Comparison of ENCODE assay signal across 8 cellular contexts in genomic region chr14:22276913-22277816, GRCh38.
A peak's percentile ranks its signal among the peaks of the same experiment; 100 is the strongest.
DNase-seq lines count a peak whose midpoint lies in the region; ATAC-seq, FAIRE-seq and TF ChIP-seq lines count a peak whose summit lies in the region.

No MANE protein-coding gene starts in this region.

- H2BK5ac ChIP-seq in mesenchymal stem cell (ENCODE audit: low read depth, low read length, poor library complexity, severe bottlenecking): no peak overlapping the region

- H4K8ac ChIP-seq in mesenchymal stem cell (ENCODE audit: low read length): no peak overlapping the region

- H3K14ac ChIP-seq in mesenchymal stem cell (ENCODE audit: low read length in 2 of 2): no peak overlapping the region

- H3K79me2 ChIP-seq in KMS-11 (ENCODE audit: insufficient read depth, low read depth): no peaks in the 10 kb centered on the region

- H4K91ac ChIP-seq in mesenchymal stem cell (ENCODE audit: low read length): no peak overlapping the region

- no peak overlapping the region for H2BK12ac ChIP-seq in mesenchymal stem cell (ENCODE audit: low read length in 2 of 2)

- no peak overlapping the region for H3K4ac ChIP-seq in mesenchymal stem cell (ENCODE audit: low read depth in 1 of 2, low read length in 2 of 2)

- H3K27me3 ChIP-seq in KMS-11 (ENCODE audit: insufficient read depth, low read depth): no peaks in the 10 kb centered on the region
- peaks cover 0 to 54% of the 10 kb centered on the region in 2 experiments for H3K27me3 ChIP-seq in mesenchymal stem cell (ENCODE audit: control insufficient read depth in 1 of 2, insufficient read depth in 1 of 2, low read length in 2 of 2)

- H2BK120ac ChIP-seq in mesenchymal stem cell (ENCODE audit: low read depth, low read length): no peak overlapping the region

- WGBS in mesenchymal stem cell: 55% methylated on average over 4 of the region's 4 CpGs

- in situ Hi-C loops in astrocyte of the spinal cord (cut with HindIII; ENCODE audit: low sequenced_read_pairs): no loop called here

- H3K9ac ChIP-seq in KMS-11 (no peak overlapping the region), mesenchymal stem cell (ENCODE audit: low read length) (no peak overlapping the region)

- H3K9me3 ChIP-seq in mesenchymal stem cell (ENCODE audit: control insufficient read depth, low read length): no peaks in the 10 kb centered on the region

- no peaks in the 10 kb centered on the region for H3K79me1 ChIP-seq in mesenchymal stem cell (replicated peaks; ENCODE audit: low read length, poor library complexity, severe bottlenecking)

- no peak overlapping the region for H3K27ac ChIP-seq in KMS-11
- no peak overlapping the region for H3K27ac ChIP-seq in mesenchymal stem cell (ENCODE audit: low read length, poor library complexity, severe bottlenecking)

- no peak overlapping the region for H2AK5ac ChIP-seq in mesenchymal stem cell (ENCODE audit: low read length, severe bottlenecking)

- peak; percentile 52 for TF ChIP-seq CTCF in D721Med (IDR thresholded peaks at IDR 0.05; ENCODE audit: insufficient read depth, missing control alignments)
- TF ChIP-seq CTCF in KMS-11 (conservative IDR thresholded peaks at IDR 0.05; ENCODE audit: low read depth, low read length): peak; percentile 68
- TF ChIP-seq CTCF in astrocyte of the spinal cord (IDR thresholded peaks at IDR 0.05; ENCODE audit: low read depth, low read length): peak; percentile 69

- no peaks in the 10 kb centered on the region for H4K20me1 ChIP-seq in KMS-11 (ENCODE audit: insufficient read depth)

- H2AFZ ChIP-seq in KMS-11 (ENCODE audit: low read depth): no peak overlapping the region
- no peak overlapping the region for H2AFZ ChIP-seq in mesenchymal stem cell (ENCODE audit: low read depth, low read length)

- no peak overlapping the region for H2BK15ac ChIP-seq in mesenchymal stem cell (ENCODE audit: low read depth, poor library complexity, severe bottlenecking)

- DNase-seq in D721Med (ENCODE audit: insufficient read length, low spot score): no peak
- peak; percentile 46 for DNase-seq in astrocyte of the spinal cord (ENCODE audit: low read depth, low spot score)
- peak; percentile 41 for DNase-seq in mesenchymal stem cell
- no peak for DNase-seq in C1 segment of cervical spinal cord (lab: John Stamatoyannopoulos, UW)
- no peak for DNase-seq in NCI-H1930 (lab: John Stamatoyannopoulos, UW)

- H3K4me2 ChIP-seq in KMS-11 (no peak overlapping the region), mesenchymal stem cell (ENCODE audit: low read length, poor library complexity, severe bottlenecking) (no peak overlapping the region)

- no peak overlapping the region for H3K23ac ChIP-seq in mesenchymal stem cell (ENCODE audit: low read length in 2 of 2)

- no peak overlapping the region for H3K4me3 ChIP-seq in KMS-11 (IDR thresholded peaks at IDR 0.05; ENCODE audit: insufficient read depth, low read depth, low read length)
- H3K4me3 ChIP-seq in astrocyte of the spinal cord (ENCODE audit: low read depth, low read length): no peak overlapping the region
- H3K4me3 ChIP-seq in mesenchymal stem cell (ENCODE audit: insufficient read depth in 1 of 2, low read depth in 1 of 2, low read length in 2 of 2): no peak overlapping the region

- H3K4me1 ChIP-seq in KMS-11 (ENCODE audit: low read depth, poor library complexity, severe bottlenecking): no peaks in the 10 kb centered on the region
- peaks cover 4% of the 10 kb centered on the region for H3K4me1 ChIP-seq in mesenchymal stem cell (ENCODE audit: control insufficient read depth, insufficient read depth, low read depth, low read length)

- no peak overlapping the region for H3K18ac ChIP-seq in mesenchymal stem cell (ENCODE audit: low read depth in 1 of 2, low read length in 2 of 2)

- ATAC-seq in GM21737 (IDR thresholded peaks at IDR 0.05; ENCODE audit: unreplicated experiment) (no peak), HG03469 (IDR thresholded peaks at IDR 0.05; ENCODE audit: unreplicated experiment) (no peak)

- no peak for FAIRE-seq in D721Med (lab: Jason Lieb, UNC)

- H3K36me3 ChIP-seq in KMS-11 (ENCODE audit: insufficient read depth): no peaks in the 10 kb centered on the region; the same call in 1 of the 2 replicates
- no peaks in the 10 kb centered on the region for H3K36me3 ChIP-seq in mesenchymal stem cell (ENCODE audit: control insufficient read depth in 1 of 2, insufficient read depth in 2 of 2, low read depth in 1 of 2, low read length in 2 of 2)

Comparison
In these comparisons a context has a peak if more than half of its experiments do, and no peak if none do; other contexts are left out.
1. DNase-seq: peak in astrocyte of the spinal cord (single experiment) and mesenchymal stem cell (single experiment); none in D721Med (single experiment), C1 segment of cervical spinal cord (0 of 14) and NCI-H1930 (0 of 2).
2. Peak in every context shown above with its lines, with median percentiles within 50 percentile points of each other: CTCF ChIP-seq.